ENCODE assay signal across 11 cellular contexts in genomic region chr1:2606004-2606805, GRCh38.
"Had no signal": no experiment of that assay in that cellular context is flagged by ENCODE, and none has a peak within 500 bp of the region (broad histone marks: within the 10 kb centered on the region; RNA-seq: fewer than 3 reads in every experiment).

No MANE protein-coding gene starts in this region.

- H3K27ac Mint-ChIP-seq: activated CD8-positive, alpha-beta memory T cell treated with anti-CD3 and anti-CD28 coated beads, Interleukin-2, amount 10 ng/mL, durations not matched to agents 7 days and 5 days; dendritic cell treated with granulocyte-macrophage colony-stimulating factor and Interleukin-4, amounts not matched to agents 40 ng/mL and 50 ng/mL, for 4 days; T-helper 17 cell had no signal

- H3K4me1 ChIP-seq: pancreas had no signal

- ATAC-seq: activated CD4-positive, CD25-positive, alpha-beta regulatory T cell treated with anti-CD3 and anti-CD28 coated beads, Interleukin-2, amount 50 U/mL, for 24 hours; activated CD8-positive, alpha-beta memory T cell treated with anti-CD3 and anti-CD28 coated beads, Interleukin-2, amount 10 ng/mL, durations not matched to agents 7 days and 5 days; pancreas; T-helper 17 cell had no signal

- H3K4me3 ChIP-seq: pancreas, skin epidermis, tibial nerve had no signal

- H3K36me3 Mint-ChIP-seq: activated CD8-positive, alpha-beta memory T cell treated with anti-CD3 and anti-CD28 coated beads, Interleukin-2, amount 10 ng/mL, durations not matched to agents 7 days and 5 days had no signal

- H3K27me3 ChIP-seq: pancreas had no signal

- H3K27ac ChIP-seq: pancreas, skin epidermis, tibial nerve had no signal

- H3K36me3 ChIP-seq: pancreas, tibial nerve had no signal

- H3K4me1 Mint-ChIP-seq: activated CD8-positive, alpha-beta memory T cell treated with anti-CD3 and anti-CD28 coated beads, Interleukin-2, amount 10 ng/mL, durations not matched to agents 7 days and 5 days had no signal

- H3K4me3 Mint-ChIP-seq: activated CD8-positive, alpha-beta memory T cell treated with anti-CD3 and anti-CD28 coated beads, Interleukin-2, amount 10 ng/mL, durations not matched to agents 7 days and 5 days; dendritic cell treated with granulocyte-macrophage colony-stimulating factor and Interleukin-4, amounts not matched to agents 40 ng/mL and 50 ng/mL, for 4 days; T-helper 17 cell had no signal

- H3K9me3 ChIP-seq: pancreas had no signal

- DNase-seq: activated CD8-positive, alpha-beta memory T cell treated with anti-CD3 and anti-CD28 coated beads, Interleukin-2, amount 10 ng/mL, durations not matched to agents 7 days and 5 days; activated naive CD4-positive, alpha-beta T cell; caudate nucleus; erythroblast; hippocampal formation; T-helper 17 cell had no signal

- H3K9me3 Mint-ChIP-seq: dendritic cell treated with granulocyte-macrophage colony-stimulating factor and Interleukin-4, amounts not matched to agents 40 ng/mL and 50 ng/mL, for 4 days had no signal
